In the genomic region with DNA sequence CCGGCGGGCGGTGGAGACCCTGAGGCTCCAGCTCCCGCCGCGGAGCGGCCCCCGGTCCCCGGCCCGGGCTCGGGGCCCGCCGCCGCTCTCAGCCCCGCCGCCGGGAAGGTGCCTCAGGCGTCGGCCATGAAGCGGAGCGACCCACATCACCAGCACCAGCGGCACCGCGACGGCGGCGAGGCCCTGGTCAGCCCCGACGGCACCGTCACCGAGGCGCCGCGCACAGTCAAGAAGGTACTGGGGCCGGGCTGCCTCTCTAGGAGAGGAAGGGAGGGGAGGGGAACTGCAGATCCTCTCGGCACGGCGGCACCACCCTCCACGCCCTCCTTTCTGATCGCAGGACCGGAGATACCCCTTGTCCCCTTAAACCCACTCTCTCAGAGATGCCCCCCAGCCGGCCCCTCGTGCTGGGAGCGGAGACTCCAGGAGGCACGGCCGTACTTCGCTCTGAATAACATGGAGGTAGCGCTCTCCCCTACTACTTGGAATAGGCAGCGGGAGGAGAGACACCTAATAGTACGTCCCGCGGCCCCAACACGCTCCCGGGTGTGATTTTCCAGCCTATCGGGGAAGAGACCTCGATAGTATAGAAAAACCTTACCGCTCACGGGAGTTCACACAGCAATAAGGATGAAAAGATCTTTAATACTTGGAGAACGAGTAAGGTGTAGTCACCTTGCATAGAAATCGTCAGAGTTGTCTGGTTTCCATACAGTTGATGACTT, we compare ENCODE assay signal across 8 cellular contexts. TPM values are rescaled to one million over a fixed set of nuclear protein-coding genes. Genes with fewer than 3 reads are reported as not detected.
A peak's percentile ranks its signal among the peaks of the same experiment; 100 is the strongest.
DNase-seq lines count a peak whose midpoint lies in the region; ATAC-seq and TF ChIP-seq lines count a peak whose summit lies in the region.

No MANE protein-coding gene starts in this region.

- CTCF ChIA-PET in CD4-positive, alpha-beta memory T cell (lab: Charles Lee; ENCODE audit: partially characterized antibody) = interaction anchor here (0.6 to 11.7 kb wide), 7 partner anchors 13 to 73 kb away, joined by 3 to 358 read pairs (median 4); no protein-coding TSS in a partner anchor

- ATAC-seq in GM19467 (IDR thresholded peaks at IDR 0.05; ENCODE audit: unreplicated experiment) = peak; percentile 20
- peak; percentile 30 for ATAC-seq in HG03571 (IDR thresholded peaks at IDR 0.05; ENCODE audit: unreplicated experiment)
- peak; percentile 61 for ATAC-seq in omental fat pad (ENCODE audit: low FRiP score)

- peak overlapping the region; percentile 69 for H3K27ac ChIP-seq in CD4-positive, alpha-beta memory T cell (ENCODE audit: low read depth, low read length)
- H3K27ac ChIP-seq in thyroid gland = peak overlapping the region; percentile 84 to 89 (median 84)

- H3K4me1 Mint-ChIP-seq in CD4-positive, alpha-beta memory T cell = peaks cover 28 to 48% (median 35%) of the 10 kb centered on the region in 4 donors

- H3K36me3 ChIP-seq in CD4-positive, alpha-beta memory T cell (ENCODE audit: insufficient read depth, low read length) = no peaks in the 10 kb centered on the region
- no peaks in the 10 kb centered on the region for H3K36me3 ChIP-seq in thyroid gland

- peak overlapping the region; percentile 94 to 98 (median 95) for H3K4me3 Mint-ChIP-seq in CD4-positive, alpha-beta memory T cell

- no peaks in the 10 kb centered on the region for H3K27me3 Mint-ChIP-seq in CD4-positive, alpha-beta memory T cell

- H3K9me3 ChIP-seq in CD4-positive, alpha-beta memory T cell (ENCODE audit: control insufficient read depth in 1 of 2, low read length in 2 of 2) = no peaks in the 10 kb centered on the region
- H3K9me3 ChIP-seq in thyroid gland = no peaks in the 10 kb centered on the region

- no peak for TF ChIP-seq POLR2A in thyroid gland (IDR thresholded peaks at IDR 0.05)

- DNase-seq in CD4-positive, alpha-beta memory T cell = peak in 2 of 5 donors; percentile 50 to 73
- DNase-seq in RPMI7951 (ENCODE audit: low read depth) (peak; percentile 37), germinal center (ENCODE audit: low spot score) (peak; percentile 41), omental fat pad (ENCODE audit: low spot score) (peak; percentile 26), thyroid gland (peak; percentile 63 to 64)
- peak; percentile 29 for DNase-seq in activated gamma-delta T cell treated with anti-CD3 and anti-CD28 coated beads, Interleukin-2, amount 50 U/mL, for 16 hours (ENCODE audit: low read depth)

- H3K4me1 ChIP-seq in CD4-positive, alpha-beta memory T cell (ENCODE audit: insufficient read depth, low read length) = peaks cover 28% of the 10 kb centered on the region
- H3K4me1 ChIP-seq in thyroid gland = peaks cover 20 to 25% of the 10 kb centered on the region in 2 donors

- peaks cover 0 to 2% (median 0%) of the 10 kb centered on the region in 8 donors for H3K9me3 Mint-ChIP-seq in CD4-positive, alpha-beta memory T cell

- POLR2A ChIA-PET in CD4-positive, alpha-beta memory T cell (lab: Charles Lee; ENCODE audit: partially characterized antibody) = interaction anchor here (0.6 to 2.7 kb wide), 10 partner anchors 7 to 915 kb away, joined by 3 to 9 read pairs (median 4); partner anchors contain the start of genes NRF1 and RBM28

- TF ChIP-seq CTCF in omental fat pad (IDR thresholded peaks at IDR 0.05) (no peak), thyroid gland (IDR thresholded peaks at IDR 0.05) (peak in 1 of 6 experiments; percentile 2)

- intact Hi-C loops in CD4-positive, alpha-beta memory T cell (cut with micrococcal nuclease) = loop anchor here (2.0 kb wide), 2 partner anchors 385 to 723 kb away; partner anchors contain the start of gene NRF1
- intact Hi-C loops in thyroid gland (cut with DNase I) = no loop called here

- H3K27ac Mint-ChIP-seq in CD4-positive, alpha-beta memory T cell = peak overlapping the region; percentile 86 to 96 (median 90)

- H3K36me3 Mint-ChIP-seq in CD4-positive, alpha-beta memory T cell = peaks cover 0 to 7% of the 10 kb centered on the region in 2 donors

- H3K4me3 ChIP-seq in CD4-positive, alpha-beta memory T cell (ENCODE audit: low read length in 2 of 2) = peak overlapping the region; percentile 59 to 87
- H3K4me3 ChIP-seq in thyroid gland (replicated peaks in 1 of 3) = peak overlapping the region; percentile 70 to 93 (median 89)

- WGBS in thyroid gland, 2 donors = 0% methylated on average over 16 to 19 of the region's 60 CpGs

- no peaks in the 10 kb centered on the region for H3K27me3 ChIP-seq in CD4-positive, alpha-beta memory T cell (ENCODE audit: insufficient read depth, low read length)
- H3K27me3 ChIP-seq in thyroid gland = no peaks in the 10 kb centered on the region

RNA-seq across cellular contexts. Expression of gene AHCYL2, which starts 0.5 kb away (rescaled TPM):
- total RNA-seq in CD4-positive, alpha-beta memory T cell = 10 to 100 TPM; 15.4 to 16.5 TPM
- polyA plus RNA-seq in CD4-positive, alpha-beta memory T cell = 1 to 10 TPM; 8.6 to 8.8 TPM
- total RNA-seq in RPMI7951 (2014; rRNA removed; shearing (Covaris generic)) = 9.8 and 10.0 TPM in 2 replicates
- total RNA-seq in omental fat pad (10 to 100 TPM; 10.9 to 19.4 (median 14.6) TPM), thyroid gland (100 to 1,000 TPM in 2 of 4 donors, 10 to 100 TPM in 2; 83.2 to 149 (median 101) TPM)

RNA-seq across cellular contexts. Expression of gene SMO, which starts 36.9 kb away (rescaled TPM):
- total RNA-seq in CD4-positive, alpha-beta memory T cell = not detected
- not detected for polyA plus RNA-seq in CD4-positive, alpha-beta memory T cell
- 0.24 and 0.29 TPM in 2 replicates for total RNA-seq in RPMI7951 (2014; rRNA removed; shearing (Covaris generic))
- 1 to 10 TPM; 3.1 to 7.7 (median 4.9) TPM for total RNA-seq in omental fat pad
- total RNA-seq in thyroid gland = 10 to 100 TPM; 10.5 to 17.4 (median 14.7) TPM
